In the genomic region with DNA sequence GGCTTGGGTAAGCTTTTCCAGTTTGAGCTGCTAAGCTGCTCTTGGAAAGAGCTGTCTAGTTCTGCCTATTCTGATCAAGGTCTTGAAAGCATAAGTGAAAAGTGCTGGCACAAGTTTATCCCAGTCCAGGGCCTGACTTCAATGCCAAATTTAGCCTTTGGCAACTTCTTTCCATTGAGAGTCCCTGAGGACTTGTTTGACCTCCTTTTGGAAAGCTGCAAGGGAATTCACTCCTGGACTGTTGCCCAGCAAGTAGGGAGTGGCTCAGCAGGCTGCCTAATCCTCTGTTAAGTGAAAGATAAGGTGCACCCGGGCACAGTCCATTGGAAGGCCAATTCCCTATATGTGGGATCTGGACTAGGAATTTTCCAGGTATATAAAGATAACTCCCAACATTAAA, we compare ENCODE assay signal across 10 cellular contexts. TPM values are rescaled to one million over a fixed set of nuclear protein-coding genes. Genes with fewer than 3 reads are reported as not detected.
DNase-seq lines count a peak whose midpoint lies in the region; ATAC-seq and TF ChIP-seq lines count a peak whose summit lies in the region.
"Had no signal": no experiment of that assay in that cellular context is flagged by ENCODE, and none has a peak within 500 bp of the region (broad histone marks: within the 10 kb centered on the region; RNA-seq: fewer than 3 reads in every experiment).

No MANE protein-coding gene starts in this region.

- H3K9ac ChIP-seq in PC-3 (ENCODE audit: low read length), result no peak overlapping the region

- ATAC-seq in PC-3 (peak; percentile 86), psoas muscle (peak in 3 of 4 donors; percentile 28 to 45 (median 32))

- CTCF ChIA-PET in PC-3 (lab: Charles Lee), result no interaction called here

- POLR2A ChIA-PET in PC-3 (lab: Charles Lee; ENCODE audit: unreplicated experiment), result no interaction called here

- no peaks in the 10 kb centered on the region for H3K9me2 ChIP-seq in PC-3 (replicated peaks; ENCODE audit: low read length)

- no peaks in the 10 kb centered on the region for H3K79me2 ChIP-seq in PC-3 (ENCODE audit: low read length)

- H4K20me1 ChIP-seq in PC-3 (ENCODE audit: low read length), result no peaks in the 10 kb centered on the region

- no TSS peak for BruUV-seq in PC-3 (replicated peaks; lab: Mats Ljungman, UMichigan)

- H3F3A ChIP-seq in PC-3 (ENCODE audit: low read length, unreplicated experiment), result no peaks in the 10 kb centered on the region

- no peaks in the 10 kb centered on the region for H3K27me3 ChIP-seq in PC-3 (ENCODE audit: low read length)
- H3K27me3 ChIP-seq in psoas muscle (ENCODE audit: insufficient read depth in 3 of 3, low read length in 2 of 3), result no peaks in the 10 kb centered on the region
- H3K27me3 ChIP-seq in tibial nerve, result no peaks in the 10 kb centered on the region

- WGBS in psoas muscle, 3 donors, result 0 to 5% (median 0%) methylated on average over 1 of the region's 1 CpG
- WGBS in tibial nerve, 2 donors, result 30 to 57% methylated on average over 1 of the region's 1 CpG

- no peak for TF ChIP-seq CTCF in PC-3 (conservative IDR thresholded peaks at IDR 0.05; ENCODE audit: low read depth, low read length)
- TF ChIP-seq CTCF in psoas muscle (IDR thresholded peaks at IDR 0.05), result no peak
- no peak for TF ChIP-seq CTCF in tibial nerve (IDR thresholded peaks at IDR 0.05)

- peak in 1 of 2 donors; percentile 20 for TF ChIP-seq EP300 in tibial nerve (IDR thresholded peaks at IDR 0.05)

- H3K4me3 ChIP-seq in PC-3 (ENCODE audit: low read length), result no peak overlapping the region
- no peak overlapping the region for H3K4me3 ChIP-seq in psoas muscle
- no peak overlapping the region for H3K4me3 ChIP-seq in tibial nerve

- H3K4me2 ChIP-seq in PC-3 (ENCODE audit: low read length), result no peak overlapping the region

- H3K4me1 ChIP-seq in PC-3 (ENCODE audit: insufficient read depth, low read length) (peaks cover 22% of the 10 kb centered on the region), psoas muscle (no peaks in the 10 kb centered on the region), tibial nerve (no peaks in the 10 kb centered on the region)

- intact Hi-C loops in PC-3 (cut with micrococcal nuclease), result no loop called here
- intact Hi-C loops in psoas muscle (cut with DNase I), result no loop called here

- H2AFZ ChIP-seq in PC-3 (ENCODE audit: low read length), result no peak overlapping the region

- DNase-seq in EH (ENCODE audit: low read depth) (peak; percentile 81), PC-3 (peak; percentile 92), fibroblast of peridontal ligament (ENCODE audit: extremely low read depth) (peak; percentile 97), psoas muscle (no peak), tibial nerve (ENCODE audit: low spot score in 2 of 2) (no peak), NCI-H128 (lab: John Stamatoyannopoulos, UW; ENCODE audit: unreplicated experiment) (no peak), NCI-H2107 treated with DMSO at 0.1 percent for 48 hours (lab: John Stamatoyannopoulos, UW; ENCODE audit: unreplicated experiment) (no peak)
- DNase-seq in activated CD4-positive, alpha-beta T cell treated with anti-CD3 and anti-CD28 coated beads, Interleukin-2, amount 50 U/mL, for 48 hours, result no peak
- DNase-seq: KG1 had no signal

- H3K36me3 ChIP-seq in PC-3 (ENCODE audit: low read depth, low read length) (no peaks in the 10 kb centered on the region), psoas muscle (ENCODE audit: insufficient read depth in 1 of 2, low read depth in 1 of 2) (no peaks in the 10 kb centered on the region), tibial nerve (no peaks in the 10 kb centered on the region)

- H3K27ac ChIP-seq in PC-3 (ENCODE audit: low read length) (no peak overlapping the region), psoas muscle (no peak overlapping the region), tibial nerve (no peak overlapping the region)
- H3K27ac ChIP-seq: epithelial cell of prostate had no signal

- H3K9me3 ChIP-seq in PC-3 (ENCODE audit: low read length) (no peaks in the 10 kb centered on the region), psoas muscle (no peaks in the 10 kb centered on the region), tibial nerve (peaks cover 0 to 5% (median 0%) of the 10 kb centered on the region in 4 donors)

- TF ChIP-seq POLR2A in tibial nerve (IDR thresholded peaks at IDR 0.05), result no peak

RNA-seq across cellular contexts. Expression of a gene that starts 16.0 kb away (rescaled TPM):
- total RNA-seq in PC-3 (2014; rRNA removed), result 24.2 and 58.1 TPM in 2 replicates
- 10 to 100 TPM in 2 of 4 donors, 1 to 10 TPM in 2; 6.1 to 12.4 (median 9.6) TPM for total RNA-seq in psoas muscle
- 1 to 10 TPM; 1.2 to 4.9 (median 1.8) TPM for polyA plus RNA-seq in psoas muscle
- 10 to 100 TPM; 36.1 to 46.8 (median 45.5) TPM for total RNA-seq in tibial nerve

Comparison
In these comparisons a context has a peak if more than half of its experiments do, and no peak if none do; other contexts are left out.
1. DNase-seq: peak in EH (single experiment), PC-3 (single experiment) and fibroblast of peridontal ligament (single experiment); none in psoas muscle (0 of 2), tibial nerve (0 of 2), NCI-H128 (single experiment), activated CD4-positive, alpha-beta T cell treated with anti-CD3 and anti-CD28 coated beads, Interleukin-2, amount 50 U/mL, for 48 hours (0 of 2) and NCI-H2107 treated with DMSO at 0.1 percent for 48 hours (single experiment).